2 cellular contexts compared by ENCODE assay signal in the genomic region with DNA sequence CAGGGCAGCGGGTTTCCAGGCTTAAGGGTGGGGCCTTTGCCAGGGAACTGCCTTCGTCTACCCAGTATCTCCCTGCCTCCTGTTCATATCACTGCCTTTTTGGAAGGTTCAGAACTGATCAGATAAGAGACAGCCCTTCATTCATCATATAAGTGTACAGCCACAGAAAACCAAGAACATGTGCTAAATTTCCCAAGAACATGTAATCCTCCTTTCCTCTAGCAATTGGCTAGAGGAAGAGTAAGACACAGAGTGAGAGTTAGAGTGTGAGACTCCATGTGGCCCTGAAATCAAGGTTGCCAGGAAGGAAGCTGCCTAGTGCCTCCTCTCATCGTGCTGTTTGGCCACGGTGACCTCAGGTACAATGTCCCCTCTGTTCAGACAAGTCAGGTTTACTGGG.
TF ChIP-seq lines count a peak whose summit lies in the region.

No MANE protein-coding gene starts in this region.

TF ChIP-seq in IMR-90, 13 proteins besides CTCF, POLR2A, EP300 and RAD21:
- no peak for TF ChIP-seq SMC3 (IDR thresholded peaks at IDR 0.05; ENCODE audit: low read depth, low read length)
- TF ChIP-seq RFX5 (IDR thresholded peaks at IDR 0.05; ENCODE audit: low read depth, low read length), result no peak

TF ChIP-seq in H1, 55 proteins besides CTCF, POLR2A, EP300 and RAD21:
- no peak for TF ChIP-seq YY1 (IDR thresholded peaks at IDR 0.05; ENCODE audit: low read depth, low read length)
- no peak for TF ChIP-seq PHF8 (conservative IDR thresholded peaks at IDR 0.05; ENCODE audit: low read depth, low read length)
- no peak for TF ChIP-seq CBX8 (IDR thresholded peaks at IDR 0.05; ENCODE audit: borderline replicate concordance, low read depth, low read length)
- TF ChIP-seq POLR2AphosphoS5 (IDR thresholded peaks at IDR 0.05; ENCODE audit: low read depth, low read length), result no peak
- no peak for TF ChIP-seq CHD2 (IDR thresholded peaks at IDR 0.05; ENCODE audit: low read length)
- TF ChIP-seq, protein P1, sequence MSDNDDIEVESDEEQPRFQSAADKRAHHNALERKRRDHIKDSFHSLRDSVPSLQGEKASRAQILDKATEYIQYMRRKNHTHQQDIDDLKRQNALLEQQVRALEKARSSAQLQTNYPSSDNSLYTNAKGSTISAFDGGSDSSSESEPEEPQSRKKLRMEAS (IDR thresholded peaks at IDR 0.05), result no peak
- no peak for TF ChIP-seq KDM4A (IDR thresholded peaks at IDR 0.05; ENCODE audit: low read depth, low read length, severe bottlenecking)
- no peak for TF ChIP-seq EGR1 (IDR thresholded peaks at IDR 0.05; ENCODE audit: borderline replicate concordance, low read depth, low read length)
- TF ChIP-seq BRCA1 (IDR thresholded peaks at IDR 0.05; ENCODE audit: low read depth, low read length), result no peak
- TF ChIP-seq RXRA (IDR thresholded peaks at IDR 0.05; ENCODE audit: insufficient read depth, low read depth, low read length), result no peak
